In the genomic region with DNA sequence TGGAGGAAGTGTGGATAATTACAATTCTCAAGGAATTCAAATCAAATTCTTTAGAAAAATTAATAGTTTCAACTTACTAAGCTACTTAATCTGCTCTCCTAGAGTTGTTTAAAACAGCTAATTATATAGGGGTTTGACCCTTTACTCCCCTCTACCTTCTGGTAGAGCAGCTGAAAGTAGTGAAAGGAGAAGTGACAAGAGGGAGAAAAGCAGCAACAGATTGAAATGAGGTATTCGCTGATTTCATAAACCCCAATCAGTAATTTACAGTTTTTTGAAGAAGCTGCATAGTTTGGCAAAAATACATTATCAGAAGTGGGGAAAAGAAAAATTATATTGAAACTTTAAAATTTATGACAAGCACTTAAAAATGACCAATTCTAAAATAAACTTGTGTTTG, we compare ENCODE assay signal across 19 cellular contexts.
"Had no signal": no experiment of that assay in that cellular context is flagged by ENCODE, and none has a peak within 500 bp of the region (broad histone marks: within the 10 kb centered on the region; RNA-seq: fewer than 3 reads in every experiment).

No MANE protein-coding gene starts in this region.

- ATAC-seq: activated naive CD8-positive, alpha-beta T cell treated with anti-CD3 and anti-CD28 coated beads, Interleukin-2, amount 50 U/mL, for 24 hours; activated T-helper 17 cell treated with anti-CD3 and anti-CD28 coated beads, Interleukin-2, amount 50 U/mL, for 72 hours; left ventricle myocardium superior; sciatic nerve; upper lobe of right lung had no signal

- H3K9me3 Mint-ChIP-seq: activated naive CD4-positive, alpha-beta T cell treated with anti-CD3 and anti-CD28 coated beads for 36 hours; activated naive CD8-positive, alpha-beta T cell treated with anti-CD3 and anti-CD28 coated beads, Interleukin-2, amount 50 U/mL, for 24 hours; activated T-helper 17 cell treated with anti-CD3 and anti-CD28 coated beads, Interleukin-2, amount 50 U/mL, for 72 hours; nephron progenitor cell; T-helper 2 cell treated with Interferon-gamma antibody and Interleukin-4, amounts not matched to agents 5 μg/mL and 100 μg/mL, for 36 hours had no signal

- H3K27me3 Mint-ChIP-seq: activated naive CD8-positive, alpha-beta T cell treated with anti-CD3 and anti-CD28 coated beads, Interleukin-2, amount 50 U/mL, for 24 hours; activated T-helper 17 cell treated with anti-CD3 and anti-CD28 coated beads, Interleukin-2, amount 50 U/mL, for 72 hours had no signal

- H3K4me3 Mint-ChIP-seq: activated naive CD4-positive, alpha-beta T cell treated with anti-CD3 and anti-CD28 coated beads for 36 hours; activated naive CD8-positive, alpha-beta T cell treated with anti-CD3 and anti-CD28 coated beads, Interleukin-2, amount 50 U/mL, for 24 hours; activated T-helper 17 cell treated with anti-CD3 and anti-CD28 coated beads, Interleukin-2, amount 50 U/mL, for 72 hours; nephron progenitor cell; T-helper 2 cell treated with Interferon-gamma antibody and Interleukin-4, amounts not matched to agents 5 μg/mL and 100 μg/mL, for 36 hours had no signal

- H3K4me3 ChIP-seq: ovary, stomach, thoracic aorta, upper lobe of right lung had no signal

- DNase-seq: activated CD4-positive, alpha-beta T cell treated with anti-CD3 and anti-CD28 coated beads for 1 hour; activated CD4-positive, alpha-beta T cell treated with anti-CD3 and anti-CD28 coated beads, Interleukin-2, amount 50 U/mL, for 4 hours; activated naive CD4-positive, alpha-beta T cell treated with anti-CD3 and anti-CD28 coated beads for 36 hours; activated naive CD8-positive, alpha-beta T cell treated with anti-CD3 and anti-CD28 coated beads, Interleukin-2, amount 50 U/mL, for 24 hours; aorta; cerebellar nuclear complex; effector CD8-positive, alpha-beta T cell; foreskin fibroblast; glutamatergic neuron; kidney glomerular epithelial cell; left ventricle myocardium superior; nephron progenitor cell; ovary; stomach; upper lobe of right lung had no signal

- H3K36me3 ChIP-seq: ovary, stomach, thoracic aorta had no signal

- H3K9me3 ChIP-seq: ovary, stomach, thoracic aorta, upper lobe of right lung had no signal

- H3K27ac Mint-ChIP-seq: activated naive CD4-positive, alpha-beta T cell treated with anti-CD3 and anti-CD28 coated beads for 36 hours; activated naive CD8-positive, alpha-beta T cell treated with anti-CD3 and anti-CD28 coated beads, Interleukin-2, amount 50 U/mL, for 24 hours; activated T-helper 17 cell treated with anti-CD3 and anti-CD28 coated beads, Interleukin-2, amount 50 U/mL, for 72 hours; nephron progenitor cell; T-helper 2 cell treated with Interferon-gamma antibody and Interleukin-4, amounts not matched to agents 5 μg/mL and 100 μg/mL, for 36 hours had no signal

- H3K27me3 ChIP-seq: ovary, stomach, upper lobe of right lung had no signal

- H3K27ac ChIP-seq: ovary, stomach, thoracic aorta, upper lobe of right lung had no signal
